1 cellular context compared by ENCODE assay signal in the genomic region with DNA sequence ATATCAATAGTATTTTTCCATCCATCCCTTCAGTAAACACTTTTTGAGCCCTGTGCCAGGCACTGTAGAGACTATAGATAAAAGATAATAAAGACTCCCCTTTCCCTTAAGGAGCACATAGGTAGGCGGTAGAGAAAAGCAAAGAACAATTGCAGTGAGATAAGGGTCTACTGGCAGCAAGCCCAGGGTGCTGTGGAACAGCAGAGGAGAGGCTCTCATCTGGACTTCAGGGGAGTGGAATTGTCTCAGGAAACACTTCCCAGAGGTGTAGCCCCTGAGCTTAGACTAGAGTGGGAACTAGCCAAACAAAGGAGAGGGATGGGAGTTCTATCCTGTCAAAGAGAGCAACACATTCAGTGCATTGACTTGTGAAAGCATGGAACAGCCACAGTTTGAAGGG.
TF ChIP-seq lines count a peak whose summit lies in the region.

No MANE protein-coding gene starts in this region.

TF ChIP-seq in K562, 482 proteins besides CTCF, POLR2A, EP300 and RAD21 (continued from another document):
- TF ChIP-seq, protein P1, sequence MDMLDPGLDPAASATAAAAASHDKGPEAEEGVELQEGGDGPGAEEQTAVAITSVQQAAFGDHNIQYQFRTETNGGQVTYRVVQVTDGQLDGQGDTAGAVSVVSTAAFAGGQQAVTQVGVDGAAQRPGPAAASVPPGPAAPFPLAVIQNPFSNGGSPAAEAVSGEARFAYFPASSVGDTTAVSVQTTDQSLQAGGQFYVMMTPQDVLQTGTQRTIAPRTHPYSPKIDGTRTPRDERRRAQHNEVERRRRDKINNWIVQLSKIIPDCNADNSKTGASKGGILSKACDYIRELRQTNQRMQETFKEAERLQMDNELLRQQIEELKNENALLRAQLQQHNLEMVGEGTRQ (CRISPR knock-in tag; IDR thresholded peaks at IDR 0.05) = no peak
- peak; percentile 45; the same call in 1 of the 2 replicates for TF ChIP-seq ZEB2 (IDR thresholded peaks at IDR 0.05)
- TF ChIP-seq, protein P2, sequence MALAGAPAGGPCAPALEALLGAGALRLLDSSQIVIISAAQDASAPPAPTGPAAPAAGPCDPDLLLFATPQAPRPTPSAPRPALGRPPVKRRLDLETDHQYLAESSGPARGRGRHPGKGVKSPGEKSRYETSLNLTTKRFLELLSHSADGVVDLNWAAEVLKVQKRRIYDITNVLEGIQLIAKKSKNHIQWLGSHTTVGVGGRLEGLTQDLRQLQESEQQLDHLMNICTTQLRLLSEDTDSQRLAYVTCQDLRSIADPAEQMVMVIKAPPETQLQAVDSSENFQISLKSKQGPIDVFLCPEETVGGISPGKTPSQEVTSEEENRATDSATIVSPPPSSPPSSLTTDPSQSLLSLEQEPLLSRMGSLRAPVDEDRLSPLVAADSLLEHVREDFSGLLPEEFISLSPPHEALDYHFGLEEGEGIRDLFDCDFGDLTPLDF (CRISPR knock-in tag; IDR thresholded peaks at IDR 0.05) = no peak
- TF ChIP-seq SIN3B (IDR thresholded peaks at IDR 0.05; ENCODE audit: low read depth) = 0 out of 2 replicates have a peak, but pooled peaks have one; percentile 8
- TF ChIP-seq, protein P3, sequence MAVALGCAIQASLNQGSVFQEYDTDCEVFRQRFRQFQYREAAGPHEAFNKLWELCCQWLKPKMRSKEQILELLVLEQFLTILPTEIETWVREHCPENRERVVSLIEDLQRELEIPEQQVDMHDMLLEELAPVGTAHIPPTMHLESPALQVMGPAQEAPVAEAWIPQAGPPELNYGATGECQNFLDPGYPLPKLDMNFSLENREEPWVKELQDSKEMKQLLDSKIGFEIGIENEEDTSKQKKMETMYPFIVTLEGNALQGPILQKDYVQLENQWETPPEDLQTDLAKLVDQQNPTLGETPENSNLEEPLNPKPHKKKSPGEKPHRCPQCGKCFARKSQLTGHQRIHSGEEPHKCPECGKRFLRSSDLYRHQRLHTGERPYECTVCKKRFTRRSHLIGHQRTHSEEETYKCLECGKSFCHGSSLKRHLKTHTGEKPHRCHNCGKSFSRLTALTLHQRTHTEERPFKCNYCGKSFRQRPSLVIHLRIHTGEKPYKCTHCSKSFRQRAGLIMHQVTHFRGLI (CRISPR knock-in tag; IDR thresholded peaks at IDR 0.05) = no peak
- TF ChIP-seq NFIC (IDR thresholded peaks at IDR 0.05) = peak; percentile 86
- TF ChIP-seq DPF2 (IDR thresholded peaks at IDR 0.05) = peak; percentile 31; the same call in 1 of the 2 replicates
- no peak for TF ChIP-seq HLTF (IDR thresholded peaks at IDR 0.05)
- peak; percentile 7; the same call in 1 of the 2 replicates for TF ChIP-seq CXXC5 (CRISPR knock-in tag; IDR thresholded peaks at IDR 0.05)
- TF ChIP-seq CTBP1 (IDR thresholded peaks at IDR 0.05; ENCODE audit: borderline replicate concordance) = peak; percentile 49; the same call in 1 of the 2 replicates
- peak; percentile 44 for TF ChIP-seq SETDB1 (IDR thresholded peaks at IDR 0.05; ENCODE audit: low read length)
- TF ChIP-seq, protein P4, sequence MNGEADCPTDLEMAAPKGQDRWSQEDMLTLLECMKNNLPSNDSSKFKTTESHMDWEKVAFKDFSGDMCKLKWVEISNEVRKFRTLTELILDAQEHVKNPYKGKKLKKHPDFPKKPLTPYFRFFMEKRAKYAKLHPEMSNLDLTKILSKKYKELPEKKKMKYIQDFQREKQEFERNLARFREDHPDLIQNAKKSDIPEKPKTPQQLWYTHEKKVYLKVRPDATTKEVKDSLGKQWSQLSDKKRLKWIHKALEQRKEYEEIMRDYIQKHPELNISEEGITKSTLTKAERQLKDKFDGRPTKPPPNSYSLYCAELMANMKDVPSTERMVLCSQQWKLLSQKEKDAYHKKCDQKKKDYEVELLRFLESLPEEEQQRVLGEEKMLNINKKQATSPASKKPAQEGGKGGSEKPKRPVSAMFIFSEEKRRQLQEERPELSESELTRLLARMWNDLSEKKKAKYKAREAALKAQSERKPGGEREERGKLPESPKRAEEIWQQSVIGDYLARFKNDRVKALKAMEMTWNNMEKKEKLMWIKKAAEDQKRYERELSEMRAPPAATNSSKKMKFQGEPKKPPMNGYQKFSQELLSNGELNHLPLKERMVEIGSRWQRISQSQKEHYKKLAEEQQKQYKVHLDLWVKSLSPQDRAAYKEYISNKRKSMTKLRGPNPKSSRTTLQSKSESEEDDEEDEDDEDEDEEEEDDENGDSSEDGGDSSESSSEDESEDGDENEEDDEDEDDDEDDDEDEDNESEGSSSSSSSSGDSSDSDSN (IDR thresholded peaks at IDR 0.05; ENCODE audit: borderline replicate concordance in 1 of 2, low read depth in 2 of 2, low read length in 2 of 2) = no peak
- TF ChIP-seq, protein P5, sequence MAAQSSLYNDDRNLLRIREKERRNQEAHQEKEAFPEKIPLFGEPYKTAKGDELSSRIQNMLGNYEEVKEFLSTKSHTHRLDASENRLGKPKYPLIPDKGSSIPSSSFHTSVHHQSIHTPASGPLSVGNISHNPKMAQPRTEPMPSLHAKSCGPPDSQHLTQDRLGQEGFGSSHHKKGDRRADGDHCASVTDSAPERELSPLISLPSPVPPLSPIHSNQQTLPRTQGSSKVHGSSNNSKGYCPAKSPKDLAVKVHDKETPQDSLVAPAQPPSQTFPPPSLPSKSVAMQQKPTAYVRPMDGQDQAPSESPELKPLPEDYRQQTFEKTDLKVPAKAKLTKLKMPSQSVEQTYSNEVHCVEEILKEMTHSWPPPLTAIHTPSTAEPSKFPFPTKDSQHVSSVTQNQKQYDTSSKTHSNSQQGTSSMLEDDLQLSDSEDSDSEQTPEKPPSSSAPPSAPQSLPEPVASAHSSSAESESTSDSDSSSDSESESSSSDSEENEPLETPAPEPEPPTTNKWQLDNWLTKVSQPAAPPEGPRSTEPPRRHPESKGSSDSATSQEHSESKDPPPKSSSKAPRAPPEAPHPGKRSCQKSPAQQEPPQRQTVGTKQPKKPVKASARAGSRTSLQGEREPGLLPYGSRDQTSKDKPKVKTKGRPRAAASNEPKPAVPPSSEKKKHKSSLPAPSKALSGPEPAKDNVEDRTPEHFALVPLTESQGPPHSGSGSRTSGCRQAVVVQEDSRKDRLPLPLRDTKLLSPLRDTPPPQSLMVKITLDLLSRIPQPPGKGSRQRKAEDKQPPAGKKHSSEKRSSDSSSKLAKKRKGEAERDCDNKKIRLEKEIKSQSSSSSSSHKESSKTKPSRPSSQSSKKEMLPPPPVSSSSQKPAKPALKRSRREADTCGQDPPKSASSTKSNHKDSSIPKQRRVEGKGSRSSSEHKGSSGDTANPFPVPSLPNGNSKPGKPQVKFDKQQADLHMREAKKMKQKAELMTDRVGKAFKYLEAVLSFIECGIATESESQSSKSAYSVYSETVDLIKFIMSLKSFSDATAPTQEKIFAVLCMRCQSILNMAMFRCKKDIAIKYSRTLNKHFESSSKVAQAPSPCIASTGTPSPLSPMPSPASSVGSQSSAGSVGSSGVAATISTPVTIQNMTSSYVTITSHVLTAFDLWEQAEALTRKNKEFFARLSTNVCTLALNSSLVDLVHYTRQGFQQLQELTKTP (IDR thresholded peaks at IDR 0.05; ENCODE audit: low read depth in 1 of 2, partially characterized antibody in 2 of 2) = no peak
- no peak for TF ChIP-seq ZNF12 (CRISPR knock-in tag; IDR thresholded peaks at IDR 0.05)
- TF ChIP-seq, protein P6, sequence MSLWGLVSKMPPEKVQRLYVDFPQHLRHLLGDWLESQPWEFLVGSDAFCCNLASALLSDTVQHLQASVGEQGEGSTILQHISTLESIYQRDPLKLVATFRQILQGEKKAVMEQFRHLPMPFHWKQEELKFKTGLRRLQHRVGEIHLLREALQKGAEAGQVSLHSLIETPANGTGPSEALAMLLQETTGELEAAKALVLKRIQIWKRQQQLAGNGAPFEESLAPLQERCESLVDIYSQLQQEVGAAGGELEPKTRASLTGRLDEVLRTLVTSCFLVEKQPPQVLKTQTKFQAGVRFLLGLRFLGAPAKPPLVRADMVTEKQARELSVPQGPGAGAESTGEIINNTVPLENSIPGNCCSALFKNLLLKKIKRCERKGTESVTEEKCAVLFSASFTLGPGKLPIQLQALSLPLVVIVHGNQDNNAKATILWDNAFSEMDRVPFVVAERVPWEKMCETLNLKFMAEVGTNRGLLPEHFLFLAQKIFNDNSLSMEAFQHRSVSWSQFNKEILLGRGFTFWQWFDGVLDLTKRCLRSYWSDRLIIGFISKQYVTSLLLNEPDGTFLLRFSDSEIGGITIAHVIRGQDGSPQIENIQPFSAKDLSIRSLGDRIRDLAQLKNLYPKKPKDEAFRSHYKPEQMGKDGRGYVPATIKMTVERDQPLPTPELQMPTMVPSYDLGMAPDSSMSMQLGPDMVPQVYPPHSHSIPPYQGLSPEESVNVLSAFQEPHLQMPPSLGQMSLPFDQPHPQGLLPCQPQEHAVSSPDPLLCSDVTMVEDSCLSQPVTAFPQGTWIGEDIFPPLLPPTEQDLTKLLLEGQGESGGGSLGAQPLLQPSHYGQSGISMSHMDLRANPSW (CRISPR knock-in tag; IDR thresholded peaks at IDR 0.05) = 0 out of 2 replicates have a peak, but pooled peaks have one; percentile 74
- TF ChIP-seq MAFK (IDR thresholded peaks at IDR 0.05; ENCODE audit: low read length) = no peak
